Comparison of ENCODE assay signal across 30 cellular contexts in the genomic region with DNA sequence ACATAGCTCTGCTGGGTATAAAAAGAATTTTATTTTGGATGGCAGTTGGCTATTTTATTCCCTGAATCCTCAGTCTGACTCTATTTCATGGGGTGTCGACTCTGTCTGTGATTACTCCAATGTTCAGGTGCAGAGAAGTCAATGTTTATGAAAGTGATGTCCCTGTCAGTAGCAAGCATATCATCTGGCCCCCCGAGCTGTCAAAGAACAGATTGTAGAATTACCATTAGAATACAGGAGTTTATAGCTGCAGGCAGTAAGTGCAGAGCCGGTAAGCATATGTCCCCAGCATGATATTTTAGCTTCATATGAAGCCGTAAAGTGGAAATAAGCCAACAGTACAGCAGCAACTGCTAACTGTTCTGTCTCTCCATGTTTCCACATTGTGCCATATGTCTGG.
"Had no signal": no experiment of that assay in that cellular context is flagged by ENCODE, and none has a peak within 500 bp of the region (broad histone marks: within the 10 kb centered on the region; RNA-seq: fewer than 3 reads in every experiment).

No MANE protein-coding gene starts in this region.

- DNase-seq: activated CD4-positive, alpha-beta T cell treated with anti-CD3 and anti-CD28 coated beads for 48 hours; activated CD4-positive, alpha-beta T cell treated with anti-CD3 and anti-CD28 coated beads, Interleukin-2, amount 50 U/mL, for 4 hours; activated CD8-positive, alpha-beta memory T cell treated with anti-CD3 and anti-CD28 coated beads, Interleukin-2, amount 50 U/mL, for 48 hours; activated CD8-positive, alpha-beta T cell treated with anti-CD3 and anti-CD28 coated beads, Interleukin-2, amount 10 ng/mL, durations not matched to agents 7 days and 5 days; activated naive CD4-positive, alpha-beta T cell; activated naive CD8-positive, alpha-beta T cell treated with anti-CD3 and anti-CD28 coated beads, Interleukin-2, amount 50 U/mL, for 24 hours; activated T-cell treated with anti-CD3 and anti-CD28 coated beads, Interleukin-2, amount 50 U/mL, for 1 hour; amniotic stem cell; brain microvascular endothelial cell; cerebellar nuclear complex; MG63; MV-4-11; NCI-H1092 treated with DMSO at 0.1 percent for 48 hours; NCI-H1417 treated with DMSO at 0.1 percent for 48 hours; NCI-H187; NCI-H2081 treated with DMSO at 0.1 percent for 48 hours; NCI-H345; NCI-H526; NCI-H82; NK-92 treated with Interleukin-12 subunit alpha and Interleukin-12 subunit beta, amount 100 ng/mL, for 24 hours; OCI-M1; RPMI8226; SJCRH30; SK-N-SH; SW 1271 had no signal

- H3K4me3 Mint-ChIP-seq: activated CD8-positive, alpha-beta T cell treated with anti-CD3 and anti-CD28 coated beads, Interleukin-2, amount 10 ng/mL, durations not matched to agents 7 days and 5 days; activated naive CD8-positive, alpha-beta T cell treated with anti-CD3 and anti-CD28 coated beads, Interleukin-2, amount 50 U/mL, for 24 hours; T-helper 1 cell treated with Interleukin-12 subunit alpha and Interleukin-12 subunit beta and Interleukin-4 antibody, amounts not matched to agents 30 μg/mL and 1 μg/mL, for 36 hours had no signal

- H3K4me1 ChIP-seq: SJCRH30 had no signal

- H3K27ac Mint-ChIP-seq: activated CD8-positive, alpha-beta T cell treated with anti-CD3 and anti-CD28 coated beads, Interleukin-2, amount 10 ng/mL, durations not matched to agents 7 days and 5 days; activated naive CD4-positive, alpha-beta T cell treated with anti-CD3 and anti-CD28 coated beads, Interleukin-2, amount 50 U/mL, for 72 hours; activated naive CD8-positive, alpha-beta T cell treated with anti-CD3 and anti-CD28 coated beads, Interleukin-2, amount 50 U/mL, for 24 hours; T-helper 1 cell treated with Interleukin-12 subunit alpha and Interleukin-12 subunit beta and Interleukin-4 antibody, amounts not matched to agents 30 μg/mL and 1 μg/mL, for 36 hours had no signal

- H3K27me3 Mint-ChIP-seq: activated naive CD8-positive, alpha-beta T cell treated with anti-CD3 and anti-CD28 coated beads, Interleukin-2, amount 50 U/mL, for 24 hours had no signal

- H3K4me2 ChIP-seq: SK-N-SH had no signal

- H3K27me3 ChIP-seq: brain microvascular endothelial cell, MG63 had no signal

- H3K4me1 Mint-ChIP-seq: activated naive CD8-positive, alpha-beta T cell treated with anti-CD3 and anti-CD28 coated beads, Interleukin-2, amount 50 U/mL, for 24 hours had no signal

- H3K27ac ChIP-seq: brain microvascular endothelial cell, SJCRH30 had no signal

- ATAC-seq: activated CD4-positive, CD25-positive, alpha-beta regulatory T cell treated with anti-CD3 and anti-CD28 coated beads, Interleukin-2, amount 50 U/mL, for 24 hours; activated CD8-positive, alpha-beta T cell treated with anti-CD3 and anti-CD28 coated beads, Interleukin-2, amount 10 ng/mL, durations not matched to agents 7 days and 5 days; activated naive CD4-positive, alpha-beta T cell treated with anti-CD3 and anti-CD28 coated beads, Interleukin-2, amount 50 U/mL, for 72 hours; activated naive CD8-positive, alpha-beta T cell treated with anti-CD3 and anti-CD28 coated beads, Interleukin-2, amount 50 U/mL, for 24 hours; Panc1; Right ventricle myocardium inferior had no signal

- H3K4me3 ChIP-seq: MG63, SJCRH30 had no signal

- H3K36me3 ChIP-seq: brain microvascular endothelial cell, MG63, SJCRH30 had no signal

- H3K36me3 Mint-ChIP-seq: activated naive CD4-positive, alpha-beta T cell treated with anti-CD3 and anti-CD28 coated beads, Interleukin-2, amount 50 U/mL, for 72 hours had no signal

- H3K9ac ChIP-seq: SK-N-SH had no signal

- H3K9me3 ChIP-seq: MG63, SK-N-SH had no signal
